In genomic region chr13:34942732-34943674, GRCh38 we compare ENCODE assay signal across 8 cellular contexts. TPM values are rescaled to one million over a fixed set of nuclear protein-coding genes. Genes with fewer than 3 reads are reported as not detected.
DNase-seq lines count a peak whose midpoint lies in the region; TF ChIP-seq lines count a peak whose summit lies in the region.

No MANE protein-coding gene starts in this region.

- H3K4me1 ChIP-seq in iPS-20b (ENCODE audit: insufficient read depth, low read length): peaks cover 28% of the 10 kb centered on the region
- H3K4me1 ChIP-seq in skeletal muscle satellite cell (ENCODE audit: control insufficient read depth, insufficient read depth, low read length): peaks cover 12% of the 10 kb centered on the region

- H3K9ac ChIP-seq in iPS-20b (ENCODE audit: low read depth, low read length) (peak overlapping the region; percentile 66; the same call in 1 of the 2 replicates), skeletal muscle satellite cell (ENCODE audit: low read depth, low read length) (peak overlapping the region; percentile 68)

- no peaks in the 10 kb centered on the region for H3K36me3 ChIP-seq in iPS-20b (ENCODE audit: insufficient read depth, low read depth, low read length)
- H3K36me3 ChIP-seq in skeletal muscle satellite cell (ENCODE audit: insufficient read depth, low read length): no peaks in the 10 kb centered on the region

- in situ Hi-C loops in astrocyte of the spinal cord (cut with HindIII; ENCODE audit: low sequenced_read_pairs): no loop called here

- no peak overlapping the region for H3K27ac ChIP-seq in iPS-20b (ENCODE audit: low read length)

- H3K27me3 ChIP-seq in iPS-20b (ENCODE audit: insufficient read depth, low read length): peaks cover 15% of the 10 kb centered on the region
- H3K27me3 ChIP-seq in skeletal muscle satellite cell (ENCODE audit: control insufficient read depth, insufficient read depth, low read length): peaks cover 41% of the 10 kb centered on the region

- peak overlapping the region; percentile 64 for H3K4me3 ChIP-seq in HFF-Myc (replicated peaks; ENCODE audit: low read depth, low read length)
- H3K4me3 ChIP-seq in astrocyte of the spinal cord (ENCODE audit: low read depth, low read length): peak overlapping the region; percentile 68
- peak overlapping the region; percentile 79 for H3K4me3 ChIP-seq in iPS-20b (ENCODE audit: low read length)
- H3K4me3 ChIP-seq in skeletal muscle satellite cell (ENCODE audit: low read length): peak overlapping the region; percentile 94

- peak; percentile 17 to 37 for DNase-seq in NCI-H187 (lab: John Stamatoyannopoulos, UW)
- no peak for DNase-seq in NCI-H187 treated with DMSO at 0.1 percent for 48 hours (lab: John Stamatoyannopoulos, UW)
- no peak for DNase-seq in HFF-Myc (ENCODE audit: extremely low read depth, low read depth)
- peak; percentile 32 for DNase-seq in NCI-H524 treated with DMSO at 0.1 percent for 48 hours (lab: John Stamatoyannopoulos, UW)
- no peak for DNase-seq in astrocyte of the spinal cord (ENCODE audit: low read depth, low spot score)
- DNase-seq in dedifferentiated amniotic fluid mesenchymal stem cell (ENCODE audit: extremely low spot score): no peak

- TF ChIP-seq CTCF in HFF-Myc (IDR thresholded peaks at IDR 0.05; ENCODE audit: low read depth, low read length, missing control alignments): no peak
- no peak for TF ChIP-seq CTCF in astrocyte of the spinal cord (IDR thresholded peaks at IDR 0.05; ENCODE audit: low read depth, low read length)

- no peaks in the 10 kb centered on the region for H3K9me3 ChIP-seq in iPS-20b (ENCODE audit: insufficient read depth, low read depth, low read length)
- H3K9me3 ChIP-seq in skeletal muscle satellite cell (replicated peaks; ENCODE audit: low read length): no peaks in the 10 kb centered on the region

- peak overlapping the region; percentile 86 for H3K4me2 ChIP-seq in skeletal muscle satellite cell (ENCODE audit: low read length)

RNA-seq across cellular contexts. Expression of gene NBEA, which starts 0.9 kb away (rescaled TPM):
- 1.3 and 1.5 TPM in 2 replicates for total RNA-seq in skeletal muscle satellite cell (2012; rRNA removed)

Comparison
In these comparisons a context has a peak if more than half of its experiments do, and no peak if none do; other contexts are left out.
1. DNase-seq: peak in NCI-H187 (2 of 2) and NCI-H524 treated with DMSO at 0.1 percent for 48 hours (single experiment); none in NCI-H187 treated with DMSO at 0.1 percent for 48 hours (single experiment), HFF-Myc (single experiment), astrocyte of the spinal cord (single experiment) and dedifferentiated amniotic fluid mesenchymal stem cell (single experiment).
2. Peak in every context shown above with its lines, with median percentiles within 50 percentile points of each other: H3K4me3 ChIP-seq.